Comparison of ENCODE assay signal across 34 cellular contexts in genomic region chr3:145951431-145951830, GRCh38.
"Had no signal": no experiment of that assay in that cellular context is flagged by ENCODE, and none has a peak within 500 bp of the region (broad histone marks: within the 10 kb centered on the region; RNA-seq: fewer than 3 reads in every experiment).

No MANE protein-coding gene starts in this region.

- H3K4me3 ChIP-seq: ascending aorta, MG63, SJCRH30 had no signal

- FAIRE-seq: bronchial epithelial cell, TTC549 had no signal

- H3K27me3 Mint-ChIP-seq: activated B cell treated with CpG ODN at 0.5 μM for 24 hours; activated CD4-positive, alpha-beta memory T cell treated with anti-CD3 and anti-CD28 coated beads for 36 hours; activated naive CD8-positive, alpha-beta T cell treated with anti-CD3 and anti-CD28 coated beads for 36 hours; activated T-helper 17 cell treated with anti-CD3 and anti-CD28 coated beads, Interleukin-2, amount 50 U/mL, for 72 hours; brain had no signal

- H3K4me3 Mint-ChIP-seq: activated B cell treated with CpG ODN at 0.5 μM for 24 hours; activated CD4-positive, alpha-beta memory T cell treated with anti-CD3 and anti-CD28 coated beads for 36 hours; activated naive CD8-positive, alpha-beta T cell treated with anti-CD3 and anti-CD28 coated beads for 36 hours; activated T-cell treated with anti-CD3 and anti-CD28 coated beads, Interleukin-2, amount 50 U/mL, for 72 hours; activated T-helper 17 cell treated with anti-CD3 and anti-CD28 coated beads, Interleukin-2, amount 50 U/mL, for 72 hours; brain; T-helper 1 cell treated with Interleukin-12 subunit alpha and Interleukin-12 subunit beta and Interleukin-4 antibody, amounts not matched to agents 30 μg/mL and 1 μg/mL, for 36 hours; T-helper 2 cell treated with Interferon-gamma antibody and Interleukin-4, amounts not matched to agents 5 μg/mL and 100 μg/mL, for 36 hours had no signal

- H3K9me2 ChIP-seq: SK-N-SH had no signal

- H3K27me3 ChIP-seq: ascending aorta, MG63, SJCRH30 had no signal

- H3K4me1 ChIP-seq: ascending aorta, SJCRH30 had no signal

- H3K9me3 ChIP-seq: SJCRH30, SK-N-SH had no signal

- H3K36me3 Mint-ChIP-seq: activated CD4-positive, alpha-beta memory T cell treated with anti-CD3 and anti-CD28 coated beads for 36 hours; activated naive CD8-positive, alpha-beta T cell treated with anti-CD3 and anti-CD28 coated beads for 36 hours; brain had no signal

- H3K27ac Mint-ChIP-seq: activated B cell treated with CpG ODN at 0.5 μM for 24 hours; activated CD4-positive, alpha-beta memory T cell treated with anti-CD3 and anti-CD28 coated beads for 36 hours; activated naive CD8-positive, alpha-beta T cell treated with anti-CD3 and anti-CD28 coated beads for 36 hours; activated T-cell treated with anti-CD3 and anti-CD28 coated beads, Interleukin-2, amount 50 U/mL, for 72 hours; activated T-helper 17 cell treated with anti-CD3 and anti-CD28 coated beads, Interleukin-2, amount 50 U/mL, for 72 hours; T-helper 1 cell treated with Interleukin-12 subunit alpha and Interleukin-12 subunit beta and Interleukin-4 antibody, amounts not matched to agents 30 μg/mL and 1 μg/mL, for 36 hours; T-helper 2 cell treated with Interferon-gamma antibody and Interleukin-4, amounts not matched to agents 5 μg/mL and 100 μg/mL, for 36 hours had no signal

- DNase-seq: activated B cell treated with CpG ODN at 0.5 μM for 24 hours; activated CD4-positive, alpha-beta memory T cell treated with anti-CD3 and anti-CD28 coated beads for 36 hours; activated CD4-positive, alpha-beta T cell treated with anti-CD3 and anti-CD28 coated beads for 4 hours; activated CD4-positive, alpha-beta T cell treated with anti-CD3 and anti-CD28 coated beads, Interleukin-2, amount 50 U/mL, for 1 hour; activated CD4-positive, CD25-positive, alpha-beta regulatory T cell treated with anti-CD3 and anti-CD28 coated beads, Interleukin-2, amount 50 U/mL, for 72 hours; activated CD8-positive, alpha-beta memory T cell treated with anti-CD3 and anti-CD28 coated beads, Interleukin-2, amount 50 U/mL, for 48 hours; activated effector memory CD4-positive, alpha-beta T cell treated with anti-CD3 and anti-CD28 coated beads, Interleukin-2, amount 50 U/mL, for 16 hours; activated naive CD4-positive, alpha-beta T cell; activated naive CD4-positive, alpha-beta T cell treated with anti-CD3 and anti-CD28 coated beads, Interleukin-2, amount 50 U/mL, for 16 hours; activated naive CD8-positive, alpha-beta T cell treated with anti-CD3 and anti-CD28 coated beads for 36 hours; activated T-cell treated with anti-CD3 and anti-CD28 coated beads, Interleukin-2, amount 50 U/mL, for 1 hour; activated T-cell treated with anti-CD3 and anti-CD28 coated beads, Interleukin-2, amount 50 U/mL, for 72 hours; amygdala; caudate nucleus; cerebellar nuclear complex; Kasumi-1; MG63; MV-4-11; NCI-H1092; NCI-H1436 treated with DMSO at 0.1 percent for 48 hours; NCI-H1694 treated with DMSO at 0.1 percent for 48 hours; NCI-H2029; NCI-H345; NCI-H524 treated with DMSO at 0.1 percent for 48 hours; SHP77; SJCRH30; SK-N-SH had no signal

- H3K36me3 ChIP-seq: ascending aorta, MG63, SJCRH30 had no signal

- H3K9ac ChIP-seq: SK-N-SH had no signal

- H3K27ac ChIP-seq: ascending aorta, SJCRH30 had no signal

- H3K4me1 Mint-ChIP-seq: activated B cell treated with CpG ODN at 0.5 μM for 24 hours; activated naive CD8-positive, alpha-beta T cell treated with anti-CD3 and anti-CD28 coated beads for 36 hours; activated T-helper 17 cell treated with anti-CD3 and anti-CD28 coated beads, Interleukin-2, amount 50 U/mL, for 72 hours had no signal

- H3K9me3 Mint-ChIP-seq: activated CD4-positive, alpha-beta memory T cell treated with anti-CD3 and anti-CD28 coated beads for 36 hours; activated naive CD8-positive, alpha-beta T cell treated with anti-CD3 and anti-CD28 coated beads for 36 hours; T-helper 1 cell treated with Interleukin-12 subunit alpha and Interleukin-12 subunit beta and Interleukin-4 antibody, amounts not matched to agents 30 μg/mL and 1 μg/mL, for 36 hours; T-helper 2 cell treated with Interferon-gamma antibody and Interleukin-4, amounts not matched to agents 5 μg/mL and 100 μg/mL, for 36 hours had no signal

- H3K4me2 ChIP-seq: SK-N-SH had no signal
